ENCODE assay signal across 8 cellular contexts in the genomic region with DNA sequence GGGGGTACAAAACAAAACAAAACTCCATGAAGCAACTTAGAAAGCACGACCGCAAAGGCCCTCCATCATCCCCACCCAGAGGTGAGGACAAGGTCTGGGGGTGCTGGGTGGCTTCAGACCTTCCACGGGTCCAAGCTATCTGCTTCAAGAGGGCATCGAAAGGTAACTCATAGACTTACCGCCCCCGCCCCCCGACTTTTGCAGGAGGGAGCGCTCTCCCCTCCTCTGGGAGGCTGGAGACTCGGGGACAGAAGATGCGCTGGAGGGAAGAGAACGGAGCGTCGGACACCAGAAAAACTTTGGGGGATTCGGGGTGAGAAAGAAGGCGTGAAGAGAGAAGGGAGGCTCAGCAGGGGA. TPM values are rescaled to one million over a fixed set of nuclear protein-coding genes. Genes with fewer than 3 reads are reported as not detected.
DNase-seq lines count a peak whose midpoint lies in the region; ATAC-seq, FAIRE-seq and TF ChIP-seq lines count a peak whose summit lies in the region.

No MANE protein-coding gene starts in this region.

- H3K27ac ChIP-seq in heart right ventricle (peak overlapping the region in 9 of 10 donors; percentile 78 to 93 (median 84)), small intestine (ENCODE audit: low read depth in 1 of 2, low read length in 1 of 2) (peak overlapping the region in 1 of 2 donors; percentile 33)

- H3K36me3 Mint-ChIP-seq in activated CD8-positive, alpha-beta memory T cell treated with anti-CD3 and anti-CD28 coated beads, Interleukin-2, amount 10 ng/mL, durations not matched to agents 7 days and 5 days, result peaks cover 11% of the 10 kb centered on the region

- H3K9me3 ChIP-seq in heart right ventricle (no peaks in the 10 kb centered on the region), small intestine (ENCODE audit: control insufficient read depth, low read depth) (no peaks in the 10 kb centered on the region)

- H3K4me3 Mint-ChIP-seq in activated CD8-positive, alpha-beta memory T cell treated with anti-CD3 and anti-CD28 coated beads, Interleukin-2, amount 10 ng/mL, durations not matched to agents 7 days and 5 days, result peak overlapping the region; percentile 69

- peaks cover 5% of the 10 kb centered on the region for H3K27me3 Mint-ChIP-seq in activated CD8-positive, alpha-beta memory T cell treated with anti-CD3 and anti-CD28 coated beads, Interleukin-2, amount 10 ng/mL, durations not matched to agents 7 days and 5 days

- intact Hi-C loops in heart right ventricle (cut with DNase I), result loop anchor here in 3 of 10 donors (5.0 kb wide), 2 partner anchors 58 to 282 kb away; no protein-coding TSS in a partner anchor

- peaks cover 6% of the 10 kb centered on the region for H3K4me1 Mint-ChIP-seq in activated CD8-positive, alpha-beta memory T cell treated with anti-CD3 and anti-CD28 coated beads, Interleukin-2, amount 10 ng/mL, durations not matched to agents 7 days and 5 days

- no peak overlapping the region for H3K27ac Mint-ChIP-seq in activated CD8-positive, alpha-beta memory T cell treated with anti-CD3 and anti-CD28 coated beads, Interleukin-2, amount 10 ng/mL, durations not matched to agents 7 days and 5 days

- ATAC-seq in activated CD8-positive, alpha-beta memory T cell treated with anti-CD3 and anti-CD28 coated beads, Interleukin-2, amount 10 ng/mL, durations not matched to agents 7 days and 5 days, result peak; percentile 27
- peak in 2 of 8 donors; percentile 1 to 9 for ATAC-seq in heart right ventricle

- CTCF ChIA-PET in activated CD8-positive, alpha-beta memory T cell treated with anti-CD3 and anti-CD28 coated beads, Interleukin-2, amount 10 ng/mL, durations not matched to agents 7 days and 5 days (lab: Charles Lee), result no interaction called here

- H3K9me3 Mint-ChIP-seq in activated CD8-positive, alpha-beta memory T cell treated with anti-CD3 and anti-CD28 coated beads, Interleukin-2, amount 10 ng/mL, durations not matched to agents 7 days and 5 days (ENCODE audit: low read depth), result no peaks in the 10 kb centered on the region

- WGBS in heart right ventricle, 2 donors, result 5% methylated on average over 8 to 15 of the region's 15 CpGs
- 3 to 11% (median 6%) methylated on average over 11 to 15 of the region's 15 CpGs for WGBS in small intestine, 3 donors

- DNase-seq in activated effector memory CD4-positive, alpha-beta T cell treated with anti-CD3 and anti-CD28 coated beads, Interleukin-2, amount 50 U/mL, for 16 hours, result peak; percentile 63
- DNase-seq in activated effector memory CD4-positive, alpha-beta T cell treated with Interleukin-2 at 50 U/mL for 16 hours, result no peak
- DNase-seq in activated CD8-positive, alpha-beta memory T cell treated with anti-CD3 and anti-CD28 coated beads, Interleukin-2, amount 10 ng/mL, durations not matched to agents 7 days and 5 days, result no peak
- DNase-seq in heart right ventricle (peak in 1 of 2 donors; percentile 15), small intestine (no peak), SW 1271 (lab: John Stamatoyannopoulos, UW) (no peak), A172 (ENCODE audit: low spot score) (no peak), occipital lobe (lab: John Stamatoyannopoulos, UW) (no peak)

- H3K4me3 ChIP-seq in heart right ventricle, result peak overlapping the region; percentile 76 to 98 (median 90)
- peak overlapping the region; percentile 61 to 69 for H3K4me3 ChIP-seq in small intestine (ENCODE audit: low read depth in 1 of 2, low read length in 2 of 2)

- TF ChIP-seq CTCF in heart right ventricle (IDR thresholded peaks at IDR 0.05), result no peak

- H3K4me1 ChIP-seq in heart right ventricle (peaks cover 7 to 59% (median 23%) of the 10 kb centered on the region in 9 donors), small intestine (ENCODE audit: control insufficient read depth in 2 of 2, insufficient read depth in 1 of 2, low read depth in 1 of 2, low read length in 1 of 2) (peaks cover 0 to 6% of the 10 kb centered on the region in 2 donors)

- H3K36me3 ChIP-seq in heart right ventricle, result no peaks in the 10 kb centered on the region
- no peaks in the 10 kb centered on the region for H3K36me3 ChIP-seq in small intestine (ENCODE audit: control insufficient read depth in 2 of 2, insufficient read depth in 2 of 2, low read length in 2 of 2)

- H3K27me3 ChIP-seq in heart right ventricle (peaks cover 0 to 6% (median 0%) of the 10 kb centered on the region in 7 donors), small intestine (ENCODE audit: control insufficient read depth in 2 of 2, insufficient read depth in 2 of 2, low read length in 2 of 2) (no peaks in the 10 kb centered on the region)

- no peak for FAIRE-seq in small intestine (lab: Jason Lieb, UNC)

RNA-seq across cellular contexts. Expression of a gene that starts 0.3 kb away (rescaled TPM):
- 1 to 10 TPM; 2.4 to 3.5 TPM for total RNA-seq in activated CD8-positive, alpha-beta memory T cell treated with anti-CD3 and anti-CD28 coated beads, Interleukin-2, amount 10 ng/mL, durations not matched to agents 7 days and 5 days
- total RNA-seq in heart right ventricle (1 to 10 TPM; 2.8 to 8.9 (median 4.5) TPM), occipital lobe (9.4 TPM)
- polyA plus RNA-seq in heart right ventricle (1 to 10 TPM; 2.2 to 4.5 TPM), small intestine (1 to 10 TPM in 2 of 3 donors, under 1 TPM in 1; 0.45 to 4.7 (median 1.4) TPM)
- total RNA-seq in A172 (2014; rRNA removed; shearing (Covaris generic)), result 2.5 and 3.4 TPM in 2 replicates
